ENCODE assay signal across 7 cellular contexts in the genomic region with DNA sequence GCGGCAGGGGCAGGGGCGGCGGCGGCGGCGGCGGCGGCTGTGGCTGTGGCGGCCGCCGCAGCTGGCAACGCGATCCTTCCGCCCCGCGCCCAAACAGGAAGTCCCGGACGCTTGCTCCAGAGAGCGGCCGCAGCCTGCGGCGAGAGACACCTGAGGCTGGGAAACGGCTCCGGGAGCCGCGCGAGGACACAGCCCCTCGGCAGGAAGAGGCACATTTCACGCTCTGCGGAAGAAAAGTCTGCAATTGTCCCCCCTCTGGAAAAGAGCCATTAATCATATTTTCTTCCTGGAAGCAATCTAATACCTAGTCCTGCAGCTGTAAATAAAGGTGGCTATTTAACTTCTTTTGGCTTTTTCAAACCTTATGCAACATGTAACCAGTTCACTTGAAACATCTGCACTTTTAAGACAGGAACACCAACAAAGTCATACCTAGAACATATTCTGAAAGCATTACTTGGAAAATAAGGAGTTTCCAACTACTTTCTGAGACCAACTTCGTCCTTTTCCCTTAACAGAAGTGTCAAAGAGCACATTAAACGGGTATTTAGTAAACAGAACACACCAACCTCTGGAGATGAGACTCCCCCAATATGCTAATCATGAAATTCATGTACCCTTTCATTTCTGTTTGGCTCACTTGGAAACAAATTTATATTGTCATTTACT.
A peak's percentile ranks its signal among the peaks of the same experiment; 100 is the strongest.
DNase-seq lines count a peak whose midpoint lies in the region; ATAC-seq and TF ChIP-seq lines count a peak whose summit lies in the region.

No MANE protein-coding gene starts in this region.

- H3K4me1 ChIP-seq in mucosa of descending colon (ENCODE audit: low read depth), result peaks cover 16% of the 10 kb centered on the region

- no peaks in the 10 kb centered on the region for H3K27me3 Mint-ChIP-seq in chondrocyte (ENCODE audit: low read depth)

- intact Hi-C loops in mucosa of descending colon (cut with DNase I, micrococcal nuclease), result no loop called here

- H3K27ac Mint-ChIP-seq in chondrocyte (ENCODE audit: unreplicated experiment), result peak overlapping the region; percentile 99

- peak; percentile 6 for ATAC-seq in GM18499 (IDR thresholded peaks at IDR 0.05; ENCODE audit: insufficient read depth, unreplicated experiment)
- no peak for ATAC-seq in mucosa of descending colon
- no peak for ATAC-seq in GM21717 (IDR thresholded peaks at IDR 0.05; ENCODE audit: unreplicated experiment)

- DNase-seq in NCI-H2029 (lab: John Stamatoyannopoulos, UW) (peak; percentile 91), chondrocyte (ENCODE audit: low spot score) (no peak), mucosa of descending colon (no peak), T1000 (lab: John Stamatoyannopoulos, UW) (no peak), COLO829 (ENCODE audit: low spot score) (no peak)

- H3K9me3 ChIP-seq in mucosa of descending colon, result no peaks in the 10 kb centered on the region

- no peaks in the 10 kb centered on the region for H3K36me3 ChIP-seq in mucosa of descending colon (ENCODE audit: low read depth)

- no peaks in the 10 kb centered on the region for H3K9me3 Mint-ChIP-seq in chondrocyte (ENCODE audit: low read depth)

- H3K4me1 Mint-ChIP-seq in chondrocyte (ENCODE audit: low read depth), result peaks cover 36% of the 10 kb centered on the region

- H3K4me3 Mint-ChIP-seq in chondrocyte (ENCODE audit: unreplicated experiment), result peak overlapping the region; percentile 99

- peaks cover 1% of the 10 kb centered on the region for H3K36me3 Mint-ChIP-seq in chondrocyte (ENCODE audit: low read depth)

- H3K4me3 ChIP-seq in mucosa of descending colon, result peak overlapping the region; percentile 80

- TF ChIP-seq CTCF in chondrocyte (IDR thresholded peaks at IDR 0.05) (peak; percentile 2), mucosa of descending colon (IDR thresholded peaks at IDR 0.05) (peak; percentile 25)
